ENCODE assay signal across 1 cellular context in the genomic region with DNA sequence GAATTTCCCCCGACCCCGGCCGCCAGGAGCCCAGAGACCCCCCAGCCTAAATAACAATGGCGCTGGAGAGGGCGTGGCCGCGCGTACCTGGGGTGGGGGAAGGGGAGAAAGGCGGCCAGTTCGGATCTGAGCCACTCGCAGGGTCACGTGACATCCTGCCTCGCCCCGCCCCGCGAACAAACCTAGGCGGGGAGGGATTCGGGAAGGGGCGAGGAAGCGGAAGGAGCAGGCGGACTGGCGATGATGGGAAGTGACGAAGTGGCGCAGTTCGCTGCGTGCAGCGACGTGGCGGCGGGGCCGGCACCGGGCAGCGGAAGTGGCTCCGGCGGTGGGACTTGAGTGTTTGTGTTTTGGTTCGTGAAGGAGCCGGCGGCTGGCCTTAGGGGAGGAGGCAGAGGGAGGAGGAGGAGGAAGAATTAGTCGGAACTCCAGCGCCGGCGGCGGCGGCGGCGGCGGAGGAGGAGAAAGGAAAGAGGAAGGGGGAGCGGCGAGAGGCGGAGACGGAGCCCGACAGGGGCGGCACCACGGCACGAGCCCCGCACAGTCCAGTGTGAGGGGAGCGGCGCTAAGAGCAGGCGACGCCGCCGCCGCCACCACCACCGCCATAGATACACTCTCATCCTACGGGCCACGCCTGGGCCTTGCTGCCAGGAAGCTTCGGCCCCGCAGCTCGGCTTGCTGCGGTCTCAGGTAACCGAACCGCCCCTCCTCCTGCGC.
TF ChIP-seq lines count a peak whose summit lies in the region.

A gene with protein sequence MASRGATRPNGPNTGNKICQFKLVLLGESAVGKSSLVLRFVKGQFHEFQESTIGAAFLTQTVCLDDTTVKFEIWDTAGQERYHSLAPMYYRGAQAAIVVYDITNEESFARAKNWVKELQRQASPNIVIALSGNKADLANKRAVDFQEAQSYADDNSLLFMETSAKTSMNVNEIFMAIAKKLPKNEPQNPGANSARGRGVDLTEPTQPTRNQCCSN (plus strand): TSS at position 266 of the 717 bp plus-strand sequence. CDS start 3,802 bp downstream, outside the sequence.

TF ChIP-seq in K562, 482 proteins besides CTCF, POLR2A, EP300 and RAD21 (continued from another document and continues in another):
- TF ChIP-seq, protein P1, sequence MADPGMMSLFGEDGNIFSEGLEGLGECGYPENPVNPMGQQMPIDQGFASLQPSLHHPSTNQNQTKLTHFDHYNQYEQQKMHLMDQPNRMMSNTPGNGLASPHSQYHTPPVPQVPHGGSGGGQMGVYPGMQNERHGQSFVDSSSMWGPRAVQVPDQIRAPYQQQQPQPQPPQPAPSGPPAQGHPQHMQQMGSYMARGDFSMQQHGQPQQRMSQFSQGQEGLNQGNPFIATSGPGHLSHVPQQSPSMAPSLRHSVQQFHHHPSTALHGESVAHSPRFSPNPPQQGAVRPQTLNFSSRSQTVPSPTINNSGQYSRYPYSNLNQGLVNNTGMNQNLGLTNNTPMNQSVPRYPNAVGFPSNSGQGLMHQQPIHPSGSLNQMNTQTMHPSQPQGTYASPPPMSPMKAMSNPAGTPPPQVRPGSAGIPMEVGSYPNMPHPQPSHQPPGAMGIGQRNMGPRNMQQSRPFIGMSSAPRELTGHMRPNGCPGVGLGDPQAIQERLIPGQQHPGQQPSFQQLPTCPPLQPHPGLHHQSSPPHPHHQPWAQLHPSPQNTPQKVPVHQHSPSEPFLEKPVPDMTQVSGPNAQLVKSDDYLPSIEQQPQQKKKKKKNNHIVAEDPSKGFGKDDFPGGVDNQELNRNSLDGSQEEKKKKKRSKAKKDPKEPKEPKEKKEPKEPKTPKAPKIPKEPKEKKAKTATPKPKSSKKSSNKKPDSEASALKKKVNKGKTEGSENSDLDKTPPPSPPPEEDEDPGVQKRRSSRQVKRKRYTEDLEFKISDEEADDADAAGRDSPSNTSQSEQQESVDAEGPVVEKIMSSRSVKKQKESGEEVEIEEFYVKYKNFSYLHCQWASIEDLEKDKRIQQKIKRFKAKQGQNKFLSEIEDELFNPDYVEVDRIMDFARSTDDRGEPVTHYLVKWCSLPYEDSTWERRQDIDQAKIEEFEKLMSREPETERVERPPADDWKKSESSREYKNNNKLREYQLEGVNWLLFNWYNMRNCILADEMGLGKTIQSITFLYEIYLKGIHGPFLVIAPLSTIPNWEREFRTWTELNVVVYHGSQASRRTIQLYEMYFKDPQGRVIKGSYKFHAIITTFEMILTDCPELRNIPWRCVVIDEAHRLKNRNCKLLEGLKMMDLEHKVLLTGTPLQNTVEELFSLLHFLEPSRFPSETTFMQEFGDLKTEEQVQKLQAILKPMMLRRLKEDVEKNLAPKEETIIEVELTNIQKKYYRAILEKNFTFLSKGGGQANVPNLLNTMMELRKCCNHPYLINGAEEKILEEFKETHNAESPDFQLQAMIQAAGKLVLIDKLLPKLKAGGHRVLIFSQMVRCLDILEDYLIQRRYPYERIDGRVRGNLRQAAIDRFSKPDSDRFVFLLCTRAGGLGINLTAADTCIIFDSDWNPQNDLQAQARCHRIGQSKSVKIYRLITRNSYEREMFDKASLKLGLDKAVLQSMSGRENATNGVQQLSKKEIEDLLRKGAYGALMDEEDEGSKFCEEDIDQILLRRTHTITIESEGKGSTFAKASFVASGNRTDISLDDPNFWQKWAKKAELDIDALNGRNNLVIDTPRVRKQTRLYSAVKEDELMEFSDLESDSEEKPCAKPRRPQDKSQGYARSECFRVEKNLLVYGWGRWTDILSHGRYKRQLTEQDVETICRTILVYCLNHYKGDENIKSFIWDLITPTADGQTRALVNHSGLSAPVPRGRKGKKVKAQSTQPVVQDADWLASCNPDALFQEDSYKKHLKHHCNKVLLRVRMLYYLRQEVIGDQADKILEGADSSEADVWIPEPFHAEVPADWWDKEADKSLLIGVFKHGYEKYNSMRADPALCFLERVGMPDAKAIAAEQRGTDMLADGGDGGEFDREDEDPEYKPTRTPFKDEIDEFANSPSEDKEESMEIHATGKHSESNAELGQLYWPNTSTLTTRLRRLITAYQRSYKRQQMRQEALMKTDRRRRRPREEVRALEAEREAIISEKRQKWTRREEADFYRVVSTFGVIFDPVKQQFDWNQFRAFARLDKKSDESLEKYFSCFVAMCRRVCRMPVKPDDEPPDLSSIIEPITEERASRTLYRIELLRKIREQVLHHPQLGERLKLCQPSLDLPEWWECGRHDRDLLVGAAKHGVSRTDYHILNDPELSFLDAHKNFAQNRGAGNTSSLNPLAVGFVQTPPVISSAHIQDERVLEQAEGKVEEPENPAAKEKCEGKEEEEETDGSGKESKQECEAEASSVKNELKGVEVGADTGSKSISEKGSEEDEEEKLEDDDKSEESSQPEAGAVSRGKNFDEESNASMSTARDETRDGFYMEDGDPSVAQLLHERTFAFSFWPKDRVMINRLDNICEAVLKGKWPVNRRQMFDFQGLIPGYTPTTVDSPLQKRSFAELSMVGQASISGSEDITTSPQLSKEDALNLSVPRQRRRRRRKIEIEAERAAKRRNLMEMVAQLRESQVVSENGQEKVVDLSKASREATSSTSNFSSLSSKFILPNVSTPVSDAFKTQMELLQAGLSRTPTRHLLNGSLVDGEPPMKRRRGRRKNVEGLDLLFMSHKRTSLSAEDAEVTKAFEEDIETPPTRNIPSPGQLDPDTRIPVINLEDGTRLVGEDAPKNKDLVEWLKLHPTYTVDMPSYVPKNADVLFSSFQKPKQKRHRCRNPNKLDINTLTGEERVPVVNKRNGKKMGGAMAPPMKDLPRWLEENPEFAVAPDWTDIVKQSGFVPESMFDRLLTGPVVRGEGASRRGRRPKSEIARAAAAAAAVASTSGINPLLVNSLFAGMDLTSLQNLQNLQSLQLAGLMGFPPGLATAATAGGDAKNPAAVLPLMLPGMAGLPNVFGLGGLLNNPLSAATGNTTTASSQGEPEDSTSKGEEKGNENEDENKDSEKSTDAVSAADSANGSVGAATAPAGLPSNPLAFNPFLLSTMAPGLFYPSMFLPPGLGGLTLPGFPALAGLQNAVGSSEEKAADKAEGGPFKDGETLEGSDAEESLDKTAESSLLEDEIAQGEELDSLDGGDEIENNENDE (IDR thresholded peaks at IDR 0.05; ENCODE audit: low read depth, low read length) = no peak
- TF ChIP-seq JUND (IDR thresholded peaks at IDR 0.05; ENCODE audit: borderline replicate concordance, low read depth, low read length) (peak; percentile 72), JUND (tag; IDR thresholded peaks at IDR 0.05; ENCODE audit: borderline replicate concordance, low read depth, low read length) (peak; percentile 12; the same call in 1 of the 3 replicates), TBL1XR1 (IDR thresholded peaks at IDR 0.05; ENCODE audit: low read length in 2 of 2) (peak; percentile 7 to 77; a peak in 2 of 4 replicates), PML (IDR thresholded peaks at IDR 0.05; ENCODE audit: low read length) (peak; percentile 78), FOXK1 (CRISPR knock-in tag; IDR thresholded peaks at IDR 0.05; ENCODE audit: borderline replicate concordance) (no peak), SIX5 (IDR thresholded peaks at IDR 0.05; ENCODE audit: borderline replicate concordance in 1 of 2, insufficient read depth in 1 of 2, low read depth in 1 of 2, low read length in 2 of 2) (peak in 1 of 2 experiments; percentile 38; a peak in 1 of 4 replicates), CSDE1 (IDR thresholded peaks at IDR 0.05) (no peak), MYC (IDR thresholded peaks at IDR 0.05; ENCODE audit: low read depth, low read length) (peak; percentile 87), MYC (CRISPR knock-in tag; IDR thresholded peaks at IDR 0.05; ENCODE audit: borderline replicate concordance, low read depth) (0 out of 2 replicates have a peak, but pooled peaks have one; percentile 29), SMAD3 (CRISPR knock-in tag; conservative IDR thresholded peaks at IDR 0.05) (no peak), ZNF707 (CRISPR knock-in tag; conservative IDR thresholded peaks at IDR 0.05) (no peak), TFAM (CRISPR knock-in tag; conservative IDR thresholded peaks at IDR 0.05) (no peak), IRF2 (CRISPR knock-in tag; IDR thresholded peaks at IDR 0.05) (no peak), KDM2B (CRISPR knock-in tag; IDR thresholded peaks at IDR 0.05) (no peak), NCOA1 (IDR thresholded peaks at IDR 0.05; ENCODE audit: low read depth) (peak; percentile 94), ARHGAP35 (IDR thresholded peaks at IDR 0.05; ENCODE audit: partially characterized antibody) (no peak), HNRNPLL (IDR thresholded peaks at IDR 0.05; ENCODE audit: low read depth, low read length, poor library complexity, severe bottlenecking) (peak; percentile 89), ZNF232 (CRISPR knock-in tag; IDR thresholded peaks at IDR 0.05) (no peak), BCL6 (CRISPR knock-in tag; IDR thresholded peaks at IDR 0.05) (no peak), MEF2D (tag; conservative IDR thresholded peaks at IDR 0.05; ENCODE audit: low read depth) (0 out of 2 replicates have a peak, but pooled peaks have one; percentile 26), ZBTB7A (IDR thresholded peaks at IDR 0.05; ENCODE audit: borderline replicate concordance, control insufficient read depth, low read depth, low read length) (peak; percentile 93), XRCC3 (IDR thresholded peaks at IDR 0.05) (no peak), GATAD2B (IDR thresholded peaks at IDR 0.05; ENCODE audit: borderline replicate concordance) (no peak; the same call in 1 of the 2 replicates), NONO (IDR thresholded peaks at IDR 0.05; ENCODE audit: low read depth in 2 of 2, low read length in 1 of 2) (peak in 1 of 2 experiments; percentile 54; a peak in 1 of 4 replicates), ARID1B (IDR thresholded peaks at IDR 0.05) (peak; percentile 57), KLF10 (CRISPR knock-in tag; IDR thresholded peaks at IDR 0.05) (no peak), RBM22 (IDR thresholded peaks at IDR 0.05; ENCODE audit: low read depth, low read length, poor library complexity, severe bottlenecking) (peak; percentile 80)
- TF ChIP-seq, protein P2, sequence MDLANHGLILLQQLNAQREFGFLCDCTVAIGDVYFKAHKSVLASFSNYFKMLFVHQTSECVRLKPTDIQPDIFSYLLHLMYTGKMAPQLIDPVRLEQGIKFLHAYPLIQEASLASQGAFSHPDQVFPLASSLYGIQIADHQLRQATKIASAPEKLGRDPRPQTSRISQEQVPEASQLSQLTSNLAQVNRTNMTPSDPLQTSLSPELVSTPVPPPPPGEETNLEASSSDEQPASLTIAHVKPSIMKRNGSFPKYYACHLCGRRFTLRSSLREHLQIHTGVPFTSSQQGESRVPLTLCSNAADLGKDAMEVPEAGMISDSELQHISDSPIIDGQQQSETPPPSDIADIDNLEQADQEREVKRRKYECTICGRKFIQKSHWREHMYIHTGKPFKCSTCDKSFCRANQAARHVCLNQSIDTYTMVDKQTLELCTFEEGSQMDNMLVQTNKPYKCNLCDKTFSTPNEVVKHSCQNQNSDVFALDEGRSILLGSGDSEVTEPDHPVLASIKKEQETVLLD (IDR thresholded peaks at IDR 0.05) = peak; percentile 95
- TF ChIP-seq, protein P3, sequence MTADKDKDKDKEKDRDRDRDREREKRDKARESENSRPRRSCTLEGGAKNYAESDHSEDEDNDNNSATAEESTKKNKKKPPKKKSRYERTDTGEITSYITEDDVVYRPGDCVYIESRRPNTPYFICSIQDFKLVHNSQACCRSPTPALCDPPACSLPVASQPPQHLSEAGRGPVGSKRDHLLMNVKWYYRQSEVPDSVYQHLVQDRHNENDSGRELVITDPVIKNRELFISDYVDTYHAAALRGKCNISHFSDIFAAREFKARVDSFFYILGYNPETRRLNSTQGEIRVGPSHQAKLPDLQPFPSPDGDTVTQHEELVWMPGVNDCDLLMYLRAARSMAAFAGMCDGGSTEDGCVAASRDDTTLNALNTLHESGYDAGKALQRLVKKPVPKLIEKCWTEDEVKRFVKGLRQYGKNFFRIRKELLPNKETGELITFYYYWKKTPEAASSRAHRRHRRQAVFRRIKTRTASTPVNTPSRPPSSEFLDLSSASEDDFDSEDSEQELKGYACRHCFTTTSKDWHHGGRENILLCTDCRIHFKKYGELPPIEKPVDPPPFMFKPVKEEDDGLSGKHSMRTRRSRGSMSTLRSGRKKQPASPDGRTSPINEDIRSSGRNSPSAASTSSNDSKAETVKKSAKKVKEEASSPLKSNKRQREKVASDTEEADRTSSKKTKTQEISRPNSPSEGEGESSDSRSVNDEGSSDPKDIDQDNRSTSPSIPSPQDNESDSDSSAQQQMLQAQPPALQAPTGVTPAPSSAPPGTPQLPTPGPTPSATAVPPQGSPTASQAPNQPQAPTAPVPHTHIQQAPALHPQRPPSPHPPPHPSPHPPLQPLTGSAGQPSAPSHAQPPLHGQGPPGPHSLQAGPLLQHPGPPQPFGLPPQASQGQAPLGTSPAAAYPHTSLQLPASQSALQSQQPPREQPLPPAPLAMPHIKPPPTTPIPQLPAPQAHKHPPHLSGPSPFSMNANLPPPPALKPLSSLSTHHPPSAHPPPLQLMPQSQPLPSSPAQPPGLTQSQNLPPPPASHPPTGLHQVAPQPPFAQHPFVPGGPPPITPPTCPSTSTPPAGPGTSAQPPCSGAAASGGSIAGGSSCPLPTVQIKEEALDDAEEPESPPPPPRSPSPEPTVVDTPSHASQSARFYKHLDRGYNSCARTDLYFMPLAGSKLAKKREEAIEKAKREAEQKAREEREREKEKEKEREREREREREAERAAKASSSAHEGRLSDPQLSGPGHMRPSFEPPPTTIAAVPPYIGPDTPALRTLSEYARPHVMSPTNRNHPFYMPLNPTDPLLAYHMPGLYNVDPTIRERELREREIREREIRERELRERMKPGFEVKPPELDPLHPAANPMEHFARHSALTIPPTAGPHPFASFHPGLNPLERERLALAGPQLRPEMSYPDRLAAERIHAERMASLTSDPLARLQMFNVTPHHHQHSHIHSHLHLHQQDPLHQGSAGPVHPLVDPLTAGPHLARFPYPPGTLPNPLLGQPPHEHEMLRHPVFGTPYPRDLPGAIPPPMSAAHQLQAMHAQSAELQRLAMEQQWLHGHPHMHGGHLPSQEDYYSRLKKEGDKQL (CRISPR knock-in tag; IDR thresholded peaks at IDR 0.05; ENCODE audit: borderline replicate concordance) = no peak
- TF ChIP-seq, protein P4, sequence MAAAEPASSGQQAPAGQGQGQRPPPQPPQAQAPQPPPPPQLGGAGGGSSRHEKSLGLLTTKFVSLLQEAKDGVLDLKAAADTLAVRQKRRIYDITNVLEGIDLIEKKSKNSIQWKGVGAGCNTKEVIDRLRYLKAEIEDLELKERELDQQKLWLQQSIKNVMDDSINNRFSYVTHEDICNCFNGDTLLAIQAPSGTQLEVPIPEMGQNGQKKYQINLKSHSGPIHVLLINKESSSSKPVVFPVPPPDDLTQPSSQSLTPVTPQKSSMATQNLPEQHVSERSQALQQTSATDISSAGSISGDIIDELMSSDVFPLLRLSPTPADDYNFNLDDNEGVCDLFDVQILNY (CRISPR knock-in tag; IDR thresholded peaks at IDR 0.05) = 0 out of 2 replicates have a peak, but pooled peaks have one; percentile 14
- TF ChIP-seq, protein P5, sequence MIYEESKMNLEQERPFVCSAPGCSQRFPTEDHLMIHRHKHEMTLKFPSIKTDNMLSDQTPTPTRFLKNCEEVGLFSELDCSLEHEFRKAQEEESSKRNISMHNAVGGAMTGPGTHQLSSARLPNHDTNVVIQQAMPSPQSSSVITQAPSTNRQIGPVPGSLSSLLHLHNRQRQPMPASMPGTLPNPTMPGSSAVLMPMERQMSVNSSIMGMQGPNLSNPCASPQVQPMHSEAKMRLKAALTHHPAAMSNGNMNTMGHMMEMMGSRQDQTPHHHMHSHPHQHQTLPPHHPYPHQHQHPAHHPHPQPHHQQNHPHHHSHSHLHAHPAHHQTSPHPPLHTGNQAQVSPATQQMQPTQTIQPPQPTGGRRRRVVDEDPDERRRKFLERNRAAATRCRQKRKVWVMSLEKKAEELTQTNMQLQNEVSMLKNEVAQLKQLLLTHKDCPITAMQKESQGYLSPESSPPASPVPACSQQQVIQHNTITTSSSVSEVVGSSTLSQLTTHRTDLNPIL (CRISPR knock-in tag; IDR thresholded peaks at IDR 0.05) = no peak
